ENCODE assay signal across 17 cellular contexts in genomic region chr11:79263001-79263400, GRCh38.
A peak's percentile ranks its signal among the peaks of the same experiment; 100 is the strongest.
DNase-seq lines count a peak whose midpoint lies in the region; ATAC-seq and TF ChIP-seq lines count a peak whose summit lies in the region.
"Had no signal": no experiment of that assay in that cellular context is flagged by ENCODE, and none has a peak within 500 bp of the region (broad histone marks: within the 10 kb centered on the region; RNA-seq: fewer than 3 reads in every experiment).

No MANE protein-coding gene starts in this region.

- H3K4me3 ChIP-seq in fibroblast of pulmonary artery (replicated peaks; ENCODE audit: low read depth, low read length): no peak overlapping the region

- no peaks in the 10 kb centered on the region for H3K36me3 Mint-ChIP-seq in nephron progenitor cell (ENCODE audit: low read depth)

- H3K27ac Mint-ChIP-seq in nephron progenitor cell: peak overlapping the region; percentile 37

- H3K27me3 Mint-ChIP-seq in nephron progenitor cell (ENCODE audit: low read depth, poor library complexity): no peaks in the 10 kb centered on the region

- no peaks in the 10 kb centered on the region for H3K9me3 Mint-ChIP-seq in nephron progenitor cell

- TF ChIP-seq CTCF in fibroblast of pulmonary artery (IDR thresholded peaks at IDR 0.05; ENCODE audit: low read length, missing control alignments) (no peak), nephron progenitor cell (IDR thresholded peaks at IDR 0.05) (no peak)

- no peak for ATAC-seq in HG03159 (IDR thresholded peaks at IDR 0.05; ENCODE audit: unreplicated experiment)

- no peak overlapping the region for H3K4me3 Mint-ChIP-seq in nephron progenitor cell

- peaks cover 19% of the 10 kb centered on the region for H3K4me1 Mint-ChIP-seq in nephron progenitor cell

- DNase-seq in G401 (ENCODE audit: low spot score): peak; percentile 53
- DNase-seq in NCI-H774 (lab: John Stamatoyannopoulos, UW): peak; percentile 66
- DNase-seq in fibroblast of pulmonary artery (ENCODE audit: low read depth): peak; percentile 43
- DNase-seq in nephron progenitor cell: no peak
- no peak for DNase-seq in middle frontal gyrus (ENCODE audit: extremely low spot score, low spot score)
- no peak for DNase-seq in NCI-H446 (lab: John Stamatoyannopoulos, UW)
- DNase-seq in NCI-H510A treated with DMSO at 0.1 percent for 48 hours (lab: John Stamatoyannopoulos, UW): no peak
- DNase-seq: activated CD4-positive, alpha-beta T cell treated with anti-CD3 and anti-CD28 coated beads, Interleukin-2, amount 50 U/mL, for 4 hours; activated naive CD4-positive, alpha-beta T cell treated with anti-CD3 and anti-CD28 coated beads, Interleukin-2, amount 50 U/mL, for 16 hours; activated T-cell treated with anti-CD3 and anti-CD28 coated beads for 4 hours; AML-193; dermis blood vessel endothelial cell; erythroblast; GDM1; MM.1S; NCI-H2029 treated with DMSO at 0.1 percent for 48 hours had no signal

- in situ Hi-C loops in G401 (cut with HindIII; ENCODE audit: low sequenced_read_pairs): no loop called here

Comparison
In these comparisons a context has a peak if more than half of its experiments do, and no peak if none do; other contexts are left out.
1. DNase-seq: peak in G401 (single experiment), NCI-H774 (single experiment) and fibroblast of pulmonary artery (single experiment); none in nephron progenitor cell (single experiment), middle frontal gyrus (single experiment), NCI-H446 (0 of 2) and NCI-H510A treated with DMSO at 0.1 percent for 48 hours (single experiment).